ENCODE assay signal across 16 cellular contexts in genomic region chr5:105554613-105555169, GRCh38.
A peak's percentile ranks its signal among the peaks of the same experiment; 100 is the strongest.
DNase-seq lines count a peak whose midpoint lies in the region; ATAC-seq and TF ChIP-seq lines count a peak whose summit lies in the region.
"Had no signal": no experiment of that assay in that cellular context is flagged by ENCODE, and none has a peak within 500 bp of the region (broad histone marks: within the 10 kb centered on the region; RNA-seq: fewer than 3 reads in every experiment).

No MANE protein-coding gene starts in this region.

- H3K4me1 ChIP-seq in aorta (ENCODE audit: control insufficient read depth in 1 of 2, insufficient read depth in 2 of 2, low read length in 2 of 2) = no peaks in the 10 kb centered on the region
- H3K4me1 ChIP-seq: HAP-1 had no signal

- peak; percentile 2 for DNase-seq in NB4 (ENCODE audit: low read depth)
- peak; percentile 8 for DNase-seq in astrocyte of the hippocampus (ENCODE audit: low read depth, low spot score)
- peak; percentile 1 for DNase-seq in kidney epithelial cell (ENCODE audit: low read depth)
- DNase-seq in smooth muscle cell of the brain vasculature (ENCODE audit: low read depth, low spot score) = peak; percentile 7
- no peak for DNase-seq in aorta
- DNase-seq in activated CD4-positive, alpha-beta T cell treated with anti-CD3 and anti-CD28 coated beads, Interleukin-2, amount 50 U/mL, for 4 hours = no peak
- no peak for DNase-seq in NCI-H748 (lab: John Stamatoyannopoulos, UW; ENCODE audit: unreplicated experiment)
- DNase-seq: DMS79; IMR-90; NCI-H1417; NCI-H1930; NCI-H526 treated with DMSO at 0.1 percent for 48 hours; NK-92 treated with Interleukin-12 subunit alpha and Interleukin-12 subunit beta, amount 100 ng/mL, for 24 hours; SIG-M5 had no signal

- 92 to 94% methylated on average over 3 of the region's 3 CpGs for WGBS in aorta, 2 donors

- no peak for TF ChIP-seq POLR2A in NB4 (IDR thresholded peaks at IDR 0.05; ENCODE audit: extremely low read depth, insufficient read length)

- no peaks in the 10 kb centered on the region for H3K9me3 ChIP-seq in aorta (ENCODE audit: control insufficient read depth, low read length)
- H3K9me3 ChIP-seq: HAP-1 had no signal

- H3K36me3 ChIP-seq in kidney epithelial cell (ENCODE audit: control insufficient read depth, insufficient read depth, low read length) = no peaks in the 10 kb centered on the region
- H3K36me3 ChIP-seq in aorta (ENCODE audit: control insufficient read depth in 1 of 2, insufficient read depth in 2 of 2, low read length in 1 of 2) = no peaks in the 10 kb centered on the region
- H3K36me3 ChIP-seq: HAP-1 had no signal

- H3K4me3 ChIP-seq in NB4 (ENCODE audit: low read depth, low read length) (no peak overlapping the region), kidney epithelial cell (ENCODE audit: low read depth, low read length) (no peak overlapping the region), aorta (ENCODE audit: low read length in 2 of 2) (no peak overlapping the region)
- H3K4me3 ChIP-seq: HAP-1 had no signal

- intact Hi-C loops in aorta (cut with DNase I) = no loop called here

- TF ChIP-seq CTCF in NB4 (IDR thresholded peaks at IDR 0.05; ENCODE audit: low read depth, low read length) = no peak
- TF ChIP-seq CTCF in kidney epithelial cell (IDR thresholded peaks at IDR 0.05; ENCODE audit: insufficient read depth, low read length, poor library complexity, severe bottlenecking) = no peak

- no peak overlapping the region for H3K27ac ChIP-seq in aorta (ENCODE audit: low read depth in 1 of 2, low read length in 2 of 2)
- H3K27ac ChIP-seq: C4-2B had no signal

- H3K27me3 ChIP-seq in kidney epithelial cell (ENCODE audit: control insufficient read depth, insufficient read depth, low read length) (no peaks in the 10 kb centered on the region), aorta (ENCODE audit: control insufficient read depth in 1 of 2, insufficient read depth in 2 of 2, low read length in 1 of 2) (no peaks in the 10 kb centered on the region)

- ATAC-seq in aorta (ENCODE audit: low FRiP score) = no peak

Comparison
In these comparisons a context has a peak if more than half of its experiments do, and no peak if none do; other contexts are left out.
1. DNase-seq: peak in NB4 (single experiment), astrocyte of the hippocampus (single experiment), kidney epithelial cell (single experiment) and smooth muscle cell of the brain vasculature (single experiment); none in aorta (0 of 2), activated CD4-positive, alpha-beta T cell treated with anti-CD3 and anti-CD28 coated beads, Interleukin-2, amount 50 U/mL, for 4 hours (0 of 2) and NCI-H748 (single experiment).